Comparison of ENCODE assay signal across 1 cellular context in genomic region chr2:74199275-74199701, GRCh38.
A peak's percentile ranks its signal among the peaks of the same experiment; 100 is the strongest.
TF ChIP-seq lines count a peak whose summit lies in the region.

No MANE protein-coding gene starts in this region.

TF ChIP-seq in HepG2, 621 proteins besides CTCF, POLR2A, EP300 and RAD21 (continued from another document and continues in another):
- TF ChIP-seq ZNF609 (CRISPR knock-in tag; IDR thresholded peaks at IDR 0.05; ENCODE audit: borderline replicate concordance) (0 out of 2 replicates have a peak, but pooled peaks have one; percentile 11), NCOR1 (IDR thresholded peaks at IDR 0.05; ENCODE audit: borderline replicate concordance, low read length) (no peak), ATM (IDR thresholded peaks at IDR 0.05; ENCODE audit: borderline replicate concordance) (no peak), ZNF546 (CRISPR knock-in tag; conservative IDR thresholded peaks at IDR 0.05) (no peak), USF2 (IDR thresholded peaks at IDR 0.05; ENCODE audit: low read depth, low read length) (no peak), USF2 (CRISPR knock-in tag; IDR thresholded peaks at IDR 0.05; ENCODE audit: borderline replicate concordance) (no peak), ZNF850 (CRISPR knock-in tag; conservative IDR thresholded peaks at IDR 0.05) (no peak), ARID2 (CRISPR knock-in tag; IDR thresholded peaks at IDR 0.05; ENCODE audit: borderline replicate concordance) (peak; percentile 64; the same call in 1 of the 2 replicates), ATF4 (CRISPR knock-in tag; IDR thresholded peaks at IDR 0.05) (peak in 1 of 2 experiments; percentile 5; a peak in 1 of 4 replicates), REPIN1 (CRISPR knock-in tag; IDR thresholded peaks at IDR 0.05; ENCODE audit: borderline replicate concordance, low read depth) (peak; percentile 11; the same call in 1 of the 2 replicates), NBN (conservative IDR thresholded peaks at IDR 0.05) (no peak), KLF16 (CRISPR knock-in tag; IDR thresholded peaks at IDR 0.05) (no peak), DNMT1 (CRISPR knock-in tag; IDR thresholded peaks at IDR 0.05) (0 out of 2 replicates have a peak, but pooled peaks have one; percentile 44), TOPORS (CRISPR knock-in tag; IDR thresholded peaks at IDR 0.05) (no peak), CEBPG (CRISPR knock-in tag; IDR thresholded peaks at IDR 0.05) (no peak), ZNF224 (CRISPR knock-in tag; IDR thresholded peaks at IDR 0.05) (no peak), ZKSCAN5 (CRISPR knock-in tag; IDR thresholded peaks at IDR 0.05) (no peak), ZNF597 (CRISPR knock-in tag; IDR thresholded peaks at IDR 0.05) (no peak), ZNF724P (CRISPR knock-in tag; IDR thresholded peaks at IDR 0.05; ENCODE audit: borderline replicate concordance) (no peak), MIER2 (CRISPR knock-in tag; IDR thresholded peaks at IDR 0.05) (no peak), ZBTB26 (CRISPR knock-in tag; IDR thresholded peaks at IDR 0.05; ENCODE audit: borderline replicate concordance) (0 out of 2 replicates have a peak, but pooled peaks have one; percentile 67), KMT2B (CRISPR knock-in tag; IDR thresholded peaks at IDR 0.05) (0 out of 2 replicates have a peak, but pooled peaks have one; percentile 4), ZNF557 (CRISPR knock-in tag; IDR thresholded peaks at IDR 0.05) (no peak), ZSCAN12 (CRISPR knock-in tag; IDR thresholded peaks at IDR 0.05) (no peak), REL (CRISPR knock-in tag; conservative IDR thresholded peaks at IDR 0.05) (no peak; the same call in 1 of the 2 replicates), LBX2 (CRISPR knock-in tag; IDR thresholded peaks at IDR 0.05; ENCODE audit: borderline replicate concordance) (no peak), NFYB (CRISPR knock-in tag; IDR thresholded peaks at IDR 0.05) (no peak), ZNF761 (CRISPR knock-in tag; conservative IDR thresholded peaks at IDR 0.05) (no peak), NCOA5 (CRISPR knock-in tag; IDR thresholded peaks at IDR 0.05) (no peak), BCL6 (CRISPR knock-in tag; IDR thresholded peaks at IDR 0.05) (peak; percentile 17; the same call in 1 of the 2 replicates), NR2F2 (IDR thresholded peaks at IDR 0.05; ENCODE audit: borderline replicate concordance, low read depth) (no peak), HNF4A (CRISPR knock-in tag; IDR thresholded peaks at IDR 0.05) (peak; percentile 3), GTF3A (CRISPR knock-in tag; conservative IDR thresholded peaks at IDR 0.05) (no peak), ZNF619 (CRISPR knock-in tag; IDR thresholded peaks at IDR 0.05) (0 out of 2 replicates have a peak, but pooled peaks have one; percentile 16), GATAD2A (CRISPR knock-in tag; IDR thresholded peaks at IDR 0.05) (no peak), MBD4 (IDR thresholded peaks at IDR 0.05; ENCODE audit: borderline replicate concordance, low read length) (no peak), ZFP36L1 (CRISPR knock-in tag; IDR thresholded peaks at IDR 0.05) (no peak), ZNF670 (CRISPR knock-in tag; IDR thresholded peaks at IDR 0.05; ENCODE audit: borderline replicate concordance) (no peak), ZNF800 (CRISPR knock-in tag; IDR thresholded peaks at IDR 0.05) (no peak), DRAP1 (CRISPR knock-in tag; IDR thresholded peaks at IDR 0.05) (peak; percentile 44; the same call in 1 of the 2 replicates), HMG20A (CRISPR knock-in tag; IDR thresholded peaks at IDR 0.05; ENCODE audit: borderline replicate concordance) (no peak), SMYD3 (CRISPR knock-in tag; IDR thresholded peaks at IDR 0.05) (peak; percentile 69; the same call in 1 of the 2 replicates), JDP2 (CRISPR knock-in tag; IDR thresholded peaks at IDR 0.05; ENCODE audit: borderline replicate concordance) (no peak), MNT (IDR thresholded peaks at IDR 0.05) (no peak), ZSCAN5A (CRISPR knock-in tag; IDR thresholded peaks at IDR 0.05; ENCODE audit: borderline replicate concordance) (no peak), HNRNPL (IDR thresholded peaks at IDR 0.05; ENCODE audit: low read depth, low read length) (0 out of 2 replicates have a peak, but pooled peaks have one; percentile 27), ZNF18 (CRISPR knock-in tag; IDR thresholded peaks at IDR 0.05; ENCODE audit: insufficient replicate concordance) (no peak), CEBPB (IDR thresholded peaks at IDR 0.05; ENCODE audit: borderline replicate concordance, low read depth, low read length) (peak; percentile 54; the same call in 1 of the 2 replicates)
